In the genomic region with DNA sequence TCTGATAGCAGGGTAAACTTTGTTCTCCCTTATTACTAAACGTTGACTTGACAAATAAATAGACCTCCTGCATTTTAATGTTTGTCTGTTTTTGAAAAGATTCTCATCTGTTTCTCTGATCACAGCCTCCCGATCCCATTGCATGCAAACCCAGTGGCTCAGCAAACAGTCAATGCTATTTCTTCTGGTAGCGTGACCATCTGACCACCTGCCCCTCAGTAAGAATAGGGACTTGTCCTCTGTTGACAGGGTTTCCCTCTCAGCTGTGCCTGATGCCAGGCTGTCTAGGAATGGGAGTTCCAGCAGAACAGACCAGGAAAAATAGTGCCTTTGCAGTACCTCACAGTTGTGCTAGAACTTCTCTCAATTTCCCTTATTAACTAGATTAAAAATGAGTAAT, we compare ENCODE assay signal across 29 cellular contexts. TPM values are rescaled to one million over a fixed set of nuclear protein-coding genes. Genes with fewer than 3 reads are reported as not detected.
"Had no signal": no experiment of that assay in that cellular context is flagged by ENCODE, and none has a peak within 500 bp of the region (broad histone marks: within the 10 kb centered on the region; RNA-seq: fewer than 3 reads in every experiment).

No MANE protein-coding gene starts in this region.

- H3K36me3 Mint-ChIP-seq: activated naive CD4-positive, alpha-beta T cell treated with anti-CD3 and anti-CD28 coated beads, Interleukin-2, amount 50 U/mL, for 24 hours; naive B cell had no signal

- FAIRE-seq: keratinocyte, pancreas, urothelium cell line had no signal

- H3K27ac Mint-ChIP-seq: activated B cell treated with CpG ODN at 0.5 μM for 24 hours; activated CD8-positive, alpha-beta T cell treated with anti-CD3 and anti-CD28 coated beads for 36 hours; activated T-helper 2 cell treated with anti-CD3 and anti-CD28 coated beads, Interferon-gamma antibody, Interleukin-2, Interleukin-4, amounts not matched to agents 10 μg/mL and 5 μg/mL and 100 μg/mL, durations not matched to agents 14 hours and 24 hours and 36 hours; dendritic cell treated with granulocyte-macrophage colony-stimulating factor and Interleukin-4, amounts not matched to agents 40 ng/mL and 50 ng/mL, for 4 days; endodermal cell; naive B cell; nephron progenitor cell; T-cell; T-helper 2 cell treated with Interferon-gamma antibody and Interleukin-4, amounts not matched to agents 5 μg/mL and 100 μg/mL, for 36 hours had no signal

- DNase-seq: activated B cell treated with CpG ODN at 0.5 μM for 24 hours; activated CD4-positive, alpha-beta T cell treated with anti-CD3 and anti-CD28 coated beads, Interleukin-2, amount 50 U/mL, for 1 hour; activated CD8-positive, alpha-beta T cell treated with anti-CD3 and anti-CD28 coated beads for 36 hours; activated T-cell treated with anti-CD3 and anti-CD28 coated beads, Interleukin-2, amount 50 U/mL, for 4 hours; central memory CD4-positive, alpha-beta T cell; endodermal cell; foreskin keratinocyte; left cardiac atrium; left ventricle myocardium superior; naive B cell; nephron progenitor cell; pancreas; psoas muscle; stimulated activated CD4-positive, alpha-beta T cell treated with anti-CD3 and anti-CD28 coated beads, Interleukin-15, amount 100 ng/mL, for 24 hours; stimulated activated CD4-positive, alpha-beta T cell treated with anti-CD3 and anti-CD28 coated beads, Interleukin-2, amount 100 ng/mL, for 24 hours; stimulated activated naive CD4-positive, alpha-beta T cell treated with Interleukin-2 at 50 U/mL for 16 hours; T-cell; testis; transverse colon had no signal

- H3K27ac ChIP-seq: breast epithelium, foreskin keratinocyte, neutrophil, pancreas, psoas muscle, right atrium auricular region, testis, transverse colon had no signal

- H3K4me3 ChIP-seq: breast epithelium, pancreas, psoas muscle, right atrium auricular region, testis, transverse colon had no signal

- ATAC-seq: esophagus mucosa, foreskin keratinocyte, left cardiac atrium, left ventricle myocardium superior, pancreas, psoas muscle had no signal

- H3K4me3 Mint-ChIP-seq: activated B cell treated with CpG ODN at 0.5 μM for 24 hours; activated CD8-positive, alpha-beta T cell treated with anti-CD3 and anti-CD28 coated beads for 36 hours; activated naive CD4-positive, alpha-beta T cell treated with anti-CD3 and anti-CD28 coated beads, Interleukin-2, amount 50 U/mL, for 24 hours; activated T-cell treated with anti-CD3 and anti-CD28 coated beads, Interleukin-2, amount 50 U/mL, for 4 hours; dendritic cell treated with granulocyte-macrophage colony-stimulating factor and Interleukin-4, amounts not matched to agents 40 ng/mL and 50 ng/mL, for 4 days; endodermal cell; nephron progenitor cell; T-cell; T-helper 2 cell treated with Interferon-gamma antibody and Interleukin-4, amounts not matched to agents 5 μg/mL and 100 μg/mL, for 36 hours had no signal

- H3K4me1 Mint-ChIP-seq: endodermal cell, nephron progenitor cell had no signal

- H3K9me3 Mint-ChIP-seq: activated B cell treated with CpG ODN at 0.5 μM for 24 hours; activated CD8-positive, alpha-beta T cell treated with anti-CD3 and anti-CD28 coated beads for 36 hours; activated naive CD4-positive, alpha-beta T cell treated with anti-CD3 and anti-CD28 coated beads, Interleukin-2, amount 50 U/mL, for 24 hours; activated T-cell treated with anti-CD3 and anti-CD28 coated beads, Interleukin-2, amount 50 U/mL, for 4 hours; activated T-helper 2 cell treated with anti-CD3 and anti-CD28 coated beads, Interferon-gamma antibody, Interleukin-2, Interleukin-4, amounts not matched to agents 10 μg/mL and 5 μg/mL and 100 μg/mL, durations not matched to agents 14 hours and 24 hours and 36 hours; dendritic cell treated with granulocyte-macrophage colony-stimulating factor and Interleukin-4, amounts not matched to agents 40 ng/mL and 50 ng/mL, for 4 days; endodermal cell; naive B cell; nephron progenitor cell; T-cell; T-helper 2 cell treated with Interferon-gamma antibody and Interleukin-4, amounts not matched to agents 5 μg/mL and 100 μg/mL, for 36 hours had no signal

RNA-seq across cellular contexts. Expression of a gene that starts 40.7 kb away (rescaled TPM):
- polyA plus RNA-seq: foreskin keratinocyte, keratinocyte, pancreas, psoas muscle had no signal
